In genomic region chr16:53913082-53913870, GRCh38 we compare ENCODE assay signal across 8 cellular contexts.
DNase-seq lines count a peak whose midpoint lies in the region; ATAC-seq, FAIRE-seq and TF ChIP-seq lines count a peak whose summit lies in the region.

No MANE protein-coding gene starts in this region.

- H3K4me3 ChIP-seq in A549: no peak overlapping the region

- TF ChIP-seq CTCF in A549 (IDR thresholded peaks at IDR 0.05) (no peak), progenitor cell of endocrine pancreas (IDR thresholded peaks at IDR 0.05; ENCODE audit: unreplicated experiment) (no peak)

- H3K4me3 Mint-ChIP-seq in activated naive CD8-positive, alpha-beta T cell treated with anti-CD3 and anti-CD28 coated beads, Interleukin-2, amount 10 ng/mL, durations not matched to agents 7 days and 5 days: peak overlapping the region; percentile 68
- H3K4me3 Mint-ChIP-seq in immature natural killer cell: peak overlapping the region; percentile 61 to 74 (median 65)
- H3K4me3 Mint-ChIP-seq in progenitor cell of endocrine pancreas (ENCODE audit: low read depth): no peak overlapping the region

- peak in 1 of 2 experiments; percentile 28; a peak in 2 of 6 replicates for ATAC-seq in A549
- ATAC-seq in activated naive CD8-positive, alpha-beta T cell treated with anti-CD3 and anti-CD28 coated beads, Interleukin-2, amount 10 ng/mL, durations not matched to agents 7 days and 5 days (ENCODE audit: low read depth): peak; percentile 17
- ATAC-seq in GM18505 (IDR thresholded peaks at IDR 0.05; ENCODE audit: unreplicated experiment): no peak

- peak overlapping the region; percentile 81 for H3K27ac Mint-ChIP-seq in activated naive CD8-positive, alpha-beta T cell treated with anti-CD3 and anti-CD28 coated beads, Interleukin-2, amount 10 ng/mL, durations not matched to agents 7 days and 5 days
- H3K27ac Mint-ChIP-seq in immature natural killer cell (peak overlapping the region in 1 of 6 donors; percentile 94), progenitor cell of endocrine pancreas (no peak overlapping the region)

- POLR2A ChIA-PET in A549 (lab: Yijun Ruan, JAX): interaction anchor here (0.7 kb wide), 1 partner anchor 137 kb away, joined by 3 read pairs; no protein-coding TSS in a partner anchor
- POLR2A ChIA-PET in activated naive CD8-positive, alpha-beta T cell treated with anti-CD3 and anti-CD28 coated beads, Interleukin-2, amount 10 ng/mL, durations not matched to agents 7 days and 5 days (lab: Charles Lee): interaction anchor here (0.6 to 0.7 kb wide), 2 partner anchors 209 to 370 kb away, joined by 3 to 4 read pairs; partner anchors contain the start of gene FTO

- H3K4me1 ChIP-seq in A549: peaks cover 29% of the 10 kb centered on the region

- WGBS in A549 (ENCODE audit: missing lambda C conversion rate): 72% methylated on average over 7 of the region's 7 CpGs

- no peak for TF ChIP-seq EP300 in A549 (IDR thresholded peaks at IDR 0.05)

- H3K4me1 Mint-ChIP-seq in activated naive CD8-positive, alpha-beta T cell treated with anti-CD3 and anti-CD28 coated beads, Interleukin-2, amount 10 ng/mL, durations not matched to agents 7 days and 5 days: peaks cover 30% of the 10 kb centered on the region
- no peaks in the 10 kb centered on the region for H3K4me1 Mint-ChIP-seq in immature natural killer cell
- H3K4me1 Mint-ChIP-seq in progenitor cell of endocrine pancreas (ENCODE audit: low read depth): no peaks in the 10 kb centered on the region

- H3K4me2 ChIP-seq in A549: peak overlapping the region; percentile 41

- H3K9me3 Mint-ChIP-seq in activated naive CD8-positive, alpha-beta T cell treated with anti-CD3 and anti-CD28 coated beads, Interleukin-2, amount 10 ng/mL, durations not matched to agents 7 days and 5 days: no peaks in the 10 kb centered on the region
- H3K9me3 Mint-ChIP-seq in immature natural killer cell: no peaks in the 10 kb centered on the region
- H3K9me3 Mint-ChIP-seq in progenitor cell of endocrine pancreas (ENCODE audit: low read depth): no peaks in the 10 kb centered on the region

- no peaks in the 10 kb centered on the region for H3K27me3 Mint-ChIP-seq in activated naive CD8-positive, alpha-beta T cell treated with anti-CD3 and anti-CD28 coated beads, Interleukin-2, amount 10 ng/mL, durations not matched to agents 7 days and 5 days
- H3K27me3 Mint-ChIP-seq in immature natural killer cell (ENCODE audit: low read depth in 3 of 3): peaks cover 0 to 7% (median 4%) of the 10 kb centered on the region in 3 donors
- H3K27me3 Mint-ChIP-seq in progenitor cell of endocrine pancreas: no peaks in the 10 kb centered on the region

- H3K36me3 Mint-ChIP-seq in activated naive CD8-positive, alpha-beta T cell treated with anti-CD3 and anti-CD28 coated beads, Interleukin-2, amount 10 ng/mL, durations not matched to agents 7 days and 5 days: peaks cover 3% of the 10 kb centered on the region
- H3K36me3 Mint-ChIP-seq in immature natural killer cell: no peaks in the 10 kb centered on the region
- H3K36me3 Mint-ChIP-seq in progenitor cell of endocrine pancreas (ENCODE audit: insufficient read depth): no peaks in the 10 kb centered on the region

- no peak for FAIRE-seq in A549 (lab: Jason Lieb, UNC)

- TF ChIP-seq POLR2A in A549 (IDR thresholded peaks at IDR 0.05; ENCODE audit: low read length): no peak
- TF ChIP-seq POLR2A in GM18505 (IDR thresholded peaks at IDR 0.05; ENCODE audit: borderline replicate concordance, extremely low read depth, insufficient read depth, insufficient read length): no peak

- peak in 1 of 2 experiments; percentile 18 for DNase-seq in A549 (ENCODE audit: low read depth in 1 of 2, low spot score in 1 of 2)
- DNase-seq in HCEC 1CT: peak; percentile 79
- DNase-seq in activated naive CD8-positive, alpha-beta T cell treated with anti-CD3 and anti-CD28 coated beads, Interleukin-2, amount 10 ng/mL, durations not matched to agents 7 days and 5 days: no peak
- DNase-seq in immature natural killer cell: peak; percentile 30 to 47 (median 39)
- DNase-seq in progenitor cell of endocrine pancreas (ENCODE audit: low spot score, unreplicated experiment): no peak
- DNase-seq in HUDEP-2 (lab: John Stamatoyannopoulos, UW; ENCODE audit: unreplicated experiment in 76 of 76): no peak
- DNase-seq in HK-2 (ENCODE audit: unreplicated experiment): no peak

- CTCF ChIA-PET in A549 (lab: Yijun Ruan, JAX): interaction anchor here (1.0 to 1.2 kb wide), 3 partner anchors 28 to 140 kb away, joined by 3 to 4 read pairs (median 3); no protein-coding TSS in a partner anchor

- TF ChIP-seq RAD21 in A549 (conservative IDR thresholded peaks at IDR 0.05 in 1 of 2, IDR thresholded peaks at IDR 0.05 in 1 of 2): no peak

- H3K9me3 ChIP-seq in A549: no peaks in the 10 kb centered on the region

- peak overlapping the region; percentile 37 to 64; a peak in 4 of 6 replicates for H3K27ac ChIP-seq in A549

TF ChIP-seq in A549, 52 proteins besides CTCF, POLR2A, EP300 and RAD21:
- TF ChIP-seq SMC3 (IDR thresholded peaks at IDR 0.05) (no peak), RFX5 (IDR thresholded peaks at IDR 0.05) (no peak), EHF (CRISPR knock-in tag; IDR thresholded peaks at IDR 0.05) (no peak), HOXB13 (CRISPR knock-in tag; IDR thresholded peaks at IDR 0.05; ENCODE audit: low read depth) (no peak), REST (IDR thresholded peaks at IDR 0.05) (no peak)

Comparison
In these comparisons a context has a peak if more than half of its experiments do, and no peak if none do; other contexts are left out.
1. DNase-seq: peak in HCEC 1CT (single experiment) and immature natural killer cell (3 of 3); none in activated naive CD8-positive, alpha-beta T cell treated with anti-CD3 and anti-CD28 coated beads, Interleukin-2, amount 10 ng/mL, durations not matched to agents 7 days and 5 days (single experiment), progenitor cell of endocrine pancreas (single experiment), HUDEP-2 (0 of 76) and HK-2 (single experiment).